In genomic region chr10:63466168-63466935, GRCh38 we compare ENCODE assay signal across 1 cellular context.
TF ChIP-seq lines count a peak whose summit lies in the region.

No MANE protein-coding gene starts in this region.

TF ChIP-seq in IMR-90, 13 proteins besides CTCF, POLR2A, EP300 and RAD21 (continued from another document):
- TF ChIP-seq NFE2L2 (IDR thresholded peaks at IDR 0.05; ENCODE audit: low read depth, low read length) (no peak), MAFK (IDR thresholded peaks at IDR 0.05; ENCODE audit: low read depth, low read length) (no peak), CHD1 (IDR thresholded peaks at IDR 0.05; ENCODE audit: low read depth, low read length) (no peak), USF2 (IDR thresholded peaks at IDR 0.05; ENCODE audit: low read depth, low read length) (no peak), CEBPB (IDR thresholded peaks at IDR 0.05; ENCODE audit: low read depth, low read length) (no peak), ELK1 (IDR thresholded peaks at IDR 0.05; ENCODE audit: borderline replicate concordance, low read depth, low read length) (no peak), SMC3 (IDR thresholded peaks at IDR 0.05; ENCODE audit: low read depth, low read length) (no peak), FOS (IDR thresholded peaks at IDR 0.05; ENCODE audit: low read depth, low read length) (no peak), RCOR1 (IDR thresholded peaks at IDR 0.05; ENCODE audit: insufficient replicate concordance, low read length) (no peak)
